Comparison of ENCODE assay signal across 35 cellular contexts in the genomic region with DNA sequence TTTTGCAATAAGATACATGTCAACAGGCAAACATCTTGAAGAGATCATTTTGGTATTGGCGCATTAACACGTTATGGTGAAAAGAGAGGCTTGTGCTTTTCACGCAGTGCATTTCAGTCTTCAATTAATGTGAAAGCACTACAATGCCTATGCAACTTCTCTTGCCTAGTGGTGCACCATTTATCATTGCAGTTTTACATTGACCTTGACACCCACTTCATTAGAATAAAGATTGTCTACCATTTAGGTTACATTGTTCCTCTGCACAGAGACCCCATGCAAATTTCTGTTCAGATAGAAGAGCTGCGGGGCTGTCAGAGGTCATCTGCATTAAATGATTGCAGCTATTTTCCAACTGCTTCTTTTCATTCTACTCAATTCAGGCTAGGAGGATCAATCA.
"Had no signal": no experiment of that assay in that cellular context is flagged by ENCODE, and none has a peak within 500 bp of the region (broad histone marks: within the 10 kb centered on the region; RNA-seq: fewer than 3 reads in every experiment).

No MANE protein-coding gene starts in this region.

- H3K9me3 Mint-ChIP-seq: activated naive CD4-positive, alpha-beta T cell treated with anti-CD3 and anti-CD28 coated beads for 36 hours; activated naive CD8-positive, alpha-beta T cell treated with anti-CD3 and anti-CD28 coated beads for 36 hours; dendritic cell treated with granulocyte-macrophage colony-stimulating factor and Interleukin-4, amounts not matched to agents 40 ng/mL and 50 ng/mL, for 4 days; stimulated activated naive CD8-positive, alpha-beta T cell treated with anti-CD3 and anti-CD28 coated beads, Interleukin-15, amount 100 ng/mL, for 72 hours; T-helper 1 cell treated with Interleukin-12 subunit alpha and Interleukin-12 subunit beta and Interleukin-4 antibody, amounts not matched to agents 30 μg/mL and 1 μg/mL, for 36 hours had no signal

- DNase-seq: activated CD4-positive, alpha-beta T cell treated with anti-CD3 and anti-CD28 coated beads for 48 hours; activated CD4-positive, alpha-beta T cell treated with anti-CD3 and anti-CD28 coated beads, Interleukin-2, amount 50 U/mL, for 48 hours; activated CD8-positive, alpha-beta memory T cell treated with anti-CD3 and anti-CD28 coated beads for 24 hours; activated effector memory CD4-positive, alpha-beta T cell treated with Interleukin-2 at 50 U/mL for 16 hours; activated naive CD4-positive, alpha-beta T cell treated with anti-CD3 and anti-CD28 coated beads for 36 hours; activated naive CD8-positive, alpha-beta T cell treated with anti-CD3 and anti-CD28 coated beads for 36 hours; adrenal gland; aorta; body of pancreas; effector CD4-positive, alpha-beta T cell; esophagus squamous epithelium; glutamatergic neuron; islet precursor cell; left cardiac atrium; left ventricle myocardium superior; mucosa of descending colon; pancreas; retina; stimulated activated CD4-positive, alpha-beta T cell treated with anti-CD3 and anti-CD28 coated beads, Interleukin-12 subunit alpha, Interleukin-12 subunit beta, amount 100 ng/mL, for 4 hours; stimulated activated CD4-positive, alpha-beta T cell treated with anti-CD3 and anti-CD28 coated beads, Interleukin-4, amount 100 ng/mL, for 1 hour; stimulated activated naive CD8-positive, alpha-beta T cell treated with anti-CD3 and anti-CD28 coated beads, Interleukin-15, amount 100 ng/mL, for 72 hours; T1000; tibial artery; WERI-Rb-1 had no signal

- H3K4me1 Mint-ChIP-seq: activated naive CD8-positive, alpha-beta T cell treated with anti-CD3 and anti-CD28 coated beads for 36 hours; stimulated activated naive CD8-positive, alpha-beta T cell treated with anti-CD3 and anti-CD28 coated beads, Interleukin-15, amount 100 ng/mL, for 72 hours had no signal

- H3K27me3 Mint-ChIP-seq: activated naive CD8-positive, alpha-beta T cell treated with anti-CD3 and anti-CD28 coated beads for 36 hours; dendritic cell treated with granulocyte-macrophage colony-stimulating factor and Interleukin-4, amounts not matched to agents 40 ng/mL and 50 ng/mL, for 4 days; natural killer cell treated with Interleukin-12 subunit alpha and Interleukin-12 subunit beta and Interleukin-15 and Interleukin-18, amount 100 ng/mL, for 72 hours; stimulated activated naive CD8-positive, alpha-beta T cell treated with anti-CD3 and anti-CD28 coated beads, Interleukin-15, amount 100 ng/mL, for 72 hours had no signal

- H3K36me3 Mint-ChIP-seq: activated naive CD8-positive, alpha-beta T cell treated with anti-CD3 and anti-CD28 coated beads for 36 hours; natural killer cell treated with Interleukin-12 subunit alpha and Interleukin-12 subunit beta and Interleukin-15 and Interleukin-18, amount 100 ng/mL, for 72 hours had no signal

- H3K27me3 ChIP-seq: adrenal gland, body of pancreas, cardiac muscle cell, esophagus squamous epithelium, neutrophil, pancreas, suprapubic skin, tibial artery had no signal

- H3K27ac ChIP-seq: adrenal gland, body of pancreas, cardiac muscle cell, epithelial cell of prostate, esophagus squamous epithelium, neutrophil, pancreas, prostate gland, skin epidermis, suprapubic skin, WERI-Rb-1 had no signal

- H3K27ac Mint-ChIP-seq: activated naive CD4-positive, alpha-beta T cell treated with anti-CD3 and anti-CD28 coated beads for 36 hours; activated naive CD8-positive, alpha-beta T cell treated with anti-CD3 and anti-CD28 coated beads for 36 hours; dendritic cell treated with granulocyte-macrophage colony-stimulating factor and Interleukin-4, amounts not matched to agents 40 ng/mL and 50 ng/mL, for 4 days; natural killer cell treated with Interleukin-12 subunit alpha and Interleukin-12 subunit beta and Interleukin-15 and Interleukin-18, amount 100 ng/mL, for 72 hours; stimulated activated naive CD8-positive, alpha-beta T cell treated with anti-CD3 and anti-CD28 coated beads, Interleukin-15, amount 100 ng/mL, for 72 hours; T-helper 1 cell treated with Interleukin-12 subunit alpha and Interleukin-12 subunit beta and Interleukin-4 antibody, amounts not matched to agents 30 μg/mL and 1 μg/mL, for 36 hours had no signal

- ATAC-seq: activated CD4-positive, CD25-positive, alpha-beta regulatory T cell treated with anti-CD3 and anti-CD28 coated beads, Interleukin-2, amount 50 U/mL, for 24 hours; body of pancreas; left cardiac atrium; left ventricle myocardium superior; mucosa of descending colon; natural killer cell treated with Interleukin-12 subunit alpha and Interleukin-12 subunit beta and Interleukin-15 and Interleukin-18, amount 100 ng/mL, for 72 hours; pancreas; sciatic nerve; stimulated activated naive CD8-positive, alpha-beta T cell treated with anti-CD3 and anti-CD28 coated beads, Interleukin-15, amount 100 ng/mL, for 72 hours had no signal

- H3K4me3 ChIP-seq: adrenal gland, body of pancreas, cardiac muscle cell, esophagus squamous epithelium, mucosa of descending colon, pancreas, prostate gland, skin epidermis, suprapubic skin, tibial artery had no signal

- H3K4me3 Mint-ChIP-seq: activated naive CD4-positive, alpha-beta T cell treated with anti-CD3 and anti-CD28 coated beads for 36 hours; activated naive CD8-positive, alpha-beta T cell treated with anti-CD3 and anti-CD28 coated beads for 36 hours; dendritic cell treated with granulocyte-macrophage colony-stimulating factor and Interleukin-4, amounts not matched to agents 40 ng/mL and 50 ng/mL, for 4 days; natural killer cell treated with Interleukin-12 subunit alpha and Interleukin-12 subunit beta and Interleukin-15 and Interleukin-18, amount 100 ng/mL, for 72 hours; stimulated activated naive CD8-positive, alpha-beta T cell treated with anti-CD3 and anti-CD28 coated beads, Interleukin-15, amount 100 ng/mL, for 72 hours; T-helper 1 cell treated with Interleukin-12 subunit alpha and Interleukin-12 subunit beta and Interleukin-4 antibody, amounts not matched to agents 30 μg/mL and 1 μg/mL, for 36 hours had no signal

- H3K9me3 ChIP-seq: adrenal gland, body of pancreas, esophagus squamous epithelium, mucosa of descending colon, neutrophil, pancreas, prostate gland, suprapubic skin, tibial artery had no signal

- H3K36me3 ChIP-seq: adrenal gland, cardiac muscle cell, esophagus squamous epithelium, neutrophil, pancreas, prostate gland, suprapubic skin, tibial artery, WERI-Rb-1 had no signal

- H3K4me1 ChIP-seq: prostate gland had no signal
